Comparison of ENCODE assay signal across 8 cellular contexts in genomic region chr6:134464690-134465411, GRCh38.
DNase-seq lines count a peak whose midpoint lies in the region; ATAC-seq and TF ChIP-seq lines count a peak whose summit lies in the region.

No MANE protein-coding gene starts in this region.

- no peak overlapping the region for H3K4me3 Mint-ChIP-seq in T-cell
- H3K4me3 Mint-ChIP-seq in activated naive CD4-positive, alpha-beta T cell treated with anti-CD3 and anti-CD28 coated beads, Interleukin-2, amount 10 ng/mL, durations not matched to agents 7 days and 5 days, result no peak overlapping the region

- no peaks in the 10 kb centered on the region for H3K9me3 Mint-ChIP-seq in T-cell
- no peaks in the 10 kb centered on the region for H3K9me3 Mint-ChIP-seq in activated naive CD4-positive, alpha-beta T cell treated with anti-CD3 and anti-CD28 coated beads, Interleukin-2, amount 10 ng/mL, durations not matched to agents 7 days and 5 days

- no peaks in the 10 kb centered on the region for H3K36me3 Mint-ChIP-seq in T-cell
- no peaks in the 10 kb centered on the region for H3K36me3 Mint-ChIP-seq in activated naive CD4-positive, alpha-beta T cell treated with anti-CD3 and anti-CD28 coated beads, Interleukin-2, amount 10 ng/mL, durations not matched to agents 7 days and 5 days

- DNase-seq in GM06990 (ENCODE audit: extremely low read depth, insufficient read length), result peak; percentile 47
- DNase-seq in RWPE1 (ENCODE audit: low spot score), result peak; percentile 63
- DNase-seq in kidney tubule cell (ENCODE audit: low spot score), result peak; percentile 91
- DNase-seq in right lobe of liver, result no peak
- DNase-seq in T-cell, result no peak
- DNase-seq in activated naive CD4-positive, alpha-beta T cell treated with anti-CD3 and anti-CD28 coated beads, Interleukin-2, amount 10 ng/mL, durations not matched to agents 7 days and 5 days, result no peak

- 90% methylated on average over 9 of the region's 9 CpGs for WGBS in right lobe of liver (ENCODE audit: insufficient coverage, low coverage, low lambda C conversion rate, missing lambda C conversion rate)

- no peaks in the 10 kb centered on the region for H3K27me3 Mint-ChIP-seq in T-cell
- no peaks in the 10 kb centered on the region for H3K27me3 Mint-ChIP-seq in activated naive CD4-positive, alpha-beta T cell treated with anti-CD3 and anti-CD28 coated beads, Interleukin-2, amount 10 ng/mL, durations not matched to agents 7 days and 5 days

- no peak for TF ChIP-seq POLR2A in right lobe of liver (IDR thresholded peaks at IDR 0.05)

- peaks cover 0 to 3% (median 1%) of the 10 kb centered on the region in 3 donors for H3K4me1 Mint-ChIP-seq in T-cell
- H3K4me1 Mint-ChIP-seq in activated naive CD4-positive, alpha-beta T cell treated with anti-CD3 and anti-CD28 coated beads, Interleukin-2, amount 10 ng/mL, durations not matched to agents 7 days and 5 days, result peaks cover 2% of the 10 kb centered on the region

- ATAC-seq in HG03432 (IDR thresholded peaks at IDR 0.05; ENCODE audit: unreplicated experiment), result peak; percentile 87
- ATAC-seq in right lobe of liver, result no peak
- ATAC-seq in T-cell (replicated peaks in 1 of 4), result no peak
- ATAC-seq in HG02763 (IDR thresholded peaks at IDR 0.05; ENCODE audit: unreplicated experiment), result no peak

- H3K36me3 ChIP-seq in GM06990 (ENCODE audit: control insufficient read depth, insufficient read depth, low read length) (no peaks in the 10 kb centered on the region), right lobe of liver (no peaks in the 10 kb centered on the region)

- intact Hi-C loops in right lobe of liver (cut with DNase I), result no loop called here

- CTCF ChIA-PET in RWPE1 (lab: Yijun Ruan, JAX) (no interaction called here), T-cell (lab: Charles Lee) (interaction anchor here (0.6 to 0.9 kb wide), 3 partner anchors 71 to 178 kb away, joined by 3 to 7 read pairs (median 3); no protein-coding TSS in a partner anchor)
- CTCF ChIA-PET in activated naive CD4-positive, alpha-beta T cell treated with anti-CD3 and anti-CD28 coated beads, Interleukin-2, amount 10 ng/mL, durations not matched to agents 7 days and 5 days (lab: Charles Lee), result interaction anchor here (0.8 to 1.6 kb wide), 3 partner anchors 13 to 341 kb away, joined by 3 to 5 read pairs (median 4); no protein-coding TSS in a partner anchor

- H3K27me3 ChIP-seq in GM06990 (replicated peaks; ENCODE audit: control insufficient read depth, insufficient read depth, low read length), result no peaks in the 10 kb centered on the region
- H3K27me3 ChIP-seq in right lobe of liver, result no peaks in the 10 kb centered on the region

- H3K9me3 ChIP-seq in right lobe of liver, result no peaks in the 10 kb centered on the region

- H3K27ac ChIP-seq in RWPE1 (peak overlapping the region; percentile 70), right lobe of liver (no peak overlapping the region)

- POLR2A ChIA-PET in RWPE1 (lab: Yijun Ruan, JAX; ENCODE audit: low non-redundant PET) (no interaction called here), T-cell (lab: Charles Lee) (interaction anchor here (0.6 kb wide), 3 partner anchors 113 to 164 kb away, joined by 3 to 7 read pairs (median 6); no protein-coding TSS in a partner anchor)

- peaks cover 0 to 28% (median 12%) of the 10 kb centered on the region in 4 donors for H3K4me1 ChIP-seq in right lobe of liver

- H3K27ac Mint-ChIP-seq in T-cell, result no peak overlapping the region
- no peak overlapping the region for H3K27ac Mint-ChIP-seq in activated naive CD4-positive, alpha-beta T cell treated with anti-CD3 and anti-CD28 coated beads, Interleukin-2, amount 10 ng/mL, durations not matched to agents 7 days and 5 days

- TF ChIP-seq CTCF in GM06990 (IDR thresholded peaks at IDR 0.05; ENCODE audit: insufficient read depth, low read length, poor library complexity, severe bottlenecking) (no peak), RWPE1 (conservative IDR thresholded peaks at IDR 0.05; ENCODE audit: low read depth) (no peak), right lobe of liver (IDR thresholded peaks at IDR 0.05) (no peak)

- H3K4me3 ChIP-seq in GM06990 (replicated peaks; ENCODE audit: low read depth, low read length) (no peak overlapping the region), right lobe of liver (no peak overlapping the region)

Comparison
In these comparisons a context has a peak if more than half of its experiments do, and no peak if none do; other contexts are left out.
1. DNase-seq: peak in GM06990 (single experiment), RWPE1 (single experiment) and kidney tubule cell (single experiment); none in right lobe of liver (0 of 3), T-cell (0 of 34) and activated naive CD4-positive, alpha-beta T cell treated with anti-CD3 and anti-CD28 coated beads, Interleukin-2, amount 10 ng/mL, durations not matched to agents 7 days and 5 days (single experiment).